In the genomic region with DNA sequence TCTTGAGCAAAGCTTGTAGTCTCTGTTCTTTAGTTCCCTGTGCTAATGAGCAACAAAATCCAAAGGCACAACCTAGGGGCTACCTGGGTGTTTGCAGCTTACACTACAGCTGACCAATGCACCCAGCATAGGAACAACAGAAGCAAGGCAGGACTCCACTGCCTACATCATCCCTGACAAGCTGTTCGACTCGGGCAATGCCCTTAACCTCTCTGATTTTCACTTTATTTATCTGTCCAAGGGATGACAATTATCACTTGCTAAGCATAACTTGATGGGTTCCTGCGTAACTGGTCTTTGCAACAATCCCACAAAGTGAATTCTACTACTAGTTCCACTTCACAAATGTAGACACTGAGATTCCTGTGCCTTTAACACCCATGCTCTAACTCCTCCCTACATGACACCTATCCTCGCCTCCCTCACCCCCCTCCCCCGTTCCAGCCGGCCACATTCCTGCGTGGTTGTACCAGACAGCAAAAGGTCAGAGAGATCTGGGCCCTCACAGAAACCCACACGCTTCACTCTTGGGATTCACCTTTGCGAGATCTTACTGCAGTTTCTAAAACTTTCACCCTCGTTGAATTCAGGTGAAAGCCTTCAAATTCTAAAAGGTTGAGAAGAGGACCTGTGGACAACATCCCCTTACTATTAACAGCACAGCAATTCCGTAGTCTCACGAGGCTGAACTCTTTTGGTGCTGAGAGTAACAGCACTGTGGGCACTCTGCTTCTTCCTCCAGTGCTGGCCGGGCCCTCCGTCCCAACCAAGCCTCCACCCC, we compare ENCODE assay signal across 1 cellular context.
A peak's percentile ranks its signal among the peaks of the same experiment; 100 is the strongest.
TF ChIP-seq lines count a peak whose summit lies in the region.

No MANE protein-coding gene starts in this region.

TF ChIP-seq in K562, 482 proteins besides CTCF, POLR2A, EP300 and RAD21 (continued from another document and continues in another):
- TF ChIP-seq, protein P1, sequence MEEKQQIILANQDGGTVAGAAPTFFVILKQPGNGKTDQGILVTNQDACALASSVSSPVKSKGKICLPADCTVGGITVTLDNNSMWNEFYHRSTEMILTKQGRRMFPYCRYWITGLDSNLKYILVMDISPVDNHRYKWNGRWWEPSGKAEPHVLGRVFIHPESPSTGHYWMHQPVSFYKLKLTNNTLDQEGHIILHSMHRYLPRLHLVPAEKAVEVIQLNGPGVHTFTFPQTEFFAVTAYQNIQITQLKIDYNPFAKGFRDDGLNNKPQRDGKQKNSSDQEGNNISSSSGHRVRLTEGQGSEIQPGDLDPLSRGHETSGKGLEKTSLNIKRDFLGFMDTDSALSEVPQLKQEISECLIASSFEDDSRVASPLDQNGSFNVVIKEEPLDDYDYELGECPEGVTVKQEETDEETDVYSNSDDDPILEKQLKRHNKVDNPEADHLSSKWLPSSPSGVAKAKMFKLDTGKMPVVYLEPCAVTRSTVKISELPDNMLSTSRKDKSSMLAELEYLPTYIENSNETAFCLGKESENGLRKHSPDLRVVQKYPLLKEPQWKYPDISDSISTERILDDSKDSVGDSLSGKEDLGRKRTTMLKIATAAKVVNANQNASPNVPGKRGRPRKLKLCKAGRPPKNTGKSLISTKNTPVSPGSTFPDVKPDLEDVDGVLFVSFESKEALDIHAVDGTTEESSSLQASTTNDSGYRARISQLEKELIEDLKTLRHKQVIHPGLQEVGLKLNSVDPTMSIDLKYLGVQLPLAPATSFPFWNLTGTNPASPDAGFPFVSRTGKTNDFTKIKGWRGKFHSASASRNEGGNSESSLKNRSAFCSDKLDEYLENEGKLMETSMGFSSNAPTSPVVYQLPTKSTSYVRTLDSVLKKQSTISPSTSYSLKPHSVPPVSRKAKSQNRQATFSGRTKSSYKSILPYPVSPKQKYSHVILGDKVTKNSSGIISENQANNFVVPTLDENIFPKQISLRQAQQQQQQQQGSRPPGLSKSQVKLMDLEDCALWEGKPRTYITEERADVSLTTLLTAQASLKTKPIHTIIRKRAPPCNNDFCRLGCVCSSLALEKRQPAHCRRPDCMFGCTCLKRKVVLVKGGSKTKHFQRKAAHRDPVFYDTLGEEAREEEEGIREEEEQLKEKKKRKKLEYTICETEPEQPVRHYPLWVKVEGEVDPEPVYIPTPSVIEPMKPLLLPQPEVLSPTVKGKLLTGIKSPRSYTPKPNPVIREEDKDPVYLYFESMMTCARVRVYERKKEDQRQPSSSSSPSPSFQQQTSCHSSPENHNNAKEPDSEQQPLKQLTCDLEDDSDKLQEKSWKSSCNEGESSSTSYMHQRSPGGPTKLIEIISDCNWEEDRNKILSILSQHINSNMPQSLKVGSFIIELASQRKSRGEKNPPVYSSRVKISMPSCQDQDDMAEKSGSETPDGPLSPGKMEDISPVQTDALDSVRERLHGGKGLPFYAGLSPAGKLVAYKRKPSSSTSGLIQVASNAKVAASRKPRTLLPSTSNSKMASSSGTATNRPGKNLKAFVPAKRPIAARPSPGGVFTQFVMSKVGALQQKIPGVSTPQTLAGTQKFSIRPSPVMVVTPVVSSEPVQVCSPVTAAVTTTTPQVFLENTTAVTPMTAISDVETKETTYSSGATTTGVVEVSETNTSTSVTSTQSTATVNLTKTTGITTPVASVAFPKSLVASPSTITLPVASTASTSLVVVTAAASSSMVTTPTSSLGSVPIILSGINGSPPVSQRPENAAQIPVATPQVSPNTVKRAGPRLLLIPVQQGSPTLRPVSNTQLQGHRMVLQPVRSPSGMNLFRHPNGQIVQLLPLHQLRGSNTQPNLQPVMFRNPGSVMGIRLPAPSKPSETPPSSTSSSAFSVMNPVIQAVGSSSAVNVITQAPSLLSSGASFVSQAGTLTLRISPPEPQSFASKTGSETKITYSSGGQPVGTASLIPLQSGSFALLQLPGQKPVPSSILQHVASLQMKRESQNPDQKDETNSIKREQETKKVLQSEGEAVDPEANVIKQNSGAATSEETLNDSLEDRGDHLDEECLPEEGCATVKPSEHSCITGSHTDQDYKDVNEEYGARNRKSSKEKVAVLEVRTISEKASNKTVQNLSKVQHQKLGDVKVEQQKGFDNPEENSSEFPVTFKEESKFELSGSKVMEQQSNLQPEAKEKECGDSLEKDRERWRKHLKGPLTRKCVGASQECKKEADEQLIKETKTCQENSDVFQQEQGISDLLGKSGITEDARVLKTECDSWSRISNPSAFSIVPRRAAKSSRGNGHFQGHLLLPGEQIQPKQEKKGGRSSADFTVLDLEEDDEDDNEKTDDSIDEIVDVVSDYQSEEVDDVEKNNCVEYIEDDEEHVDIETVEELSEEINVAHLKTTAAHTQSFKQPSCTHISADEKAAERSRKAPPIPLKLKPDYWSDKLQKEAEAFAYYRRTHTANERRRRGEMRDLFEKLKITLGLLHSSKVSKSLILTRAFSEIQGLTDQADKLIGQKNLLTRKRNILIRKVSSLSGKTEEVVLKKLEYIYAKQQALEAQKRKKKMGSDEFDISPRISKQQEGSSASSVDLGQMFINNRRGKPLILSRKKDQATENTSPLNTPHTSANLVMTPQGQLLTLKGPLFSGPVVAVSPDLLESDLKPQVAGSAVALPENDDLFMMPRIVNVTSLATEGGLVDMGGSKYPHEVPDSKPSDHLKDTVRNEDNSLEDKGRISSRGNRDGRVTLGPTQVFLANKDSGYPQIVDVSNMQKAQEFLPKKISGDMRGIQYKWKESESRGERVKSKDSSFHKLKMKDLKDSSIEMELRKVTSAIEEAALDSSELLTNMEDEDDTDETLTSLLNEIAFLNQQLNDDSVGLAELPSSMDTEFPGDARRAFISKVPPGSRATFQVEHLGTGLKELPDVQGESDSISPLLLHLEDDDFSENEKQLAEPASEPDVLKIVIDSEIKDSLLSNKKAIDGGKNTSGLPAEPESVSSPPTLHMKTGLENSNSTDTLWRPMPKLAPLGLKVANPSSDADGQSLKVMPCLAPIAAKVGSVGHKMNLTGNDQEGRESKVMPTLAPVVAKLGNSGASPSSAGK (IDR thresholded peaks at IDR 0.05): peak; percentile 35; the same call in 1 of the 2 replicates
- TF ChIP-seq TAF1 (IDR thresholded peaks at IDR 0.05; ENCODE audit: control insufficient read depth, extremely low read depth, insufficient read depth, low read length, severe bottlenecking) (peak; percentile 72), NFATC3 (IDR thresholded peaks at IDR 0.05) (no peak), E2F6 (IDR thresholded peaks at IDR 0.05; ENCODE audit: borderline replicate concordance in 1 of 2, extremely low read depth in 1 of 2, insufficient read depth in 1 of 2, insufficient read length in 1 of 2, low read depth in 1 of 2, low read length in 1 of 2, poor library complexity in 1 of 2, severe bottlenecking in 1 of 2) (peak in 1 of 2 experiments; percentile 37), EGR1 (conservative IDR thresholded peaks at IDR 0.05) (peak; percentile 65), DIDO1 (tag; IDR thresholded peaks at IDR 0.05; ENCODE audit: low read depth) (no peak), RBM25 (IDR thresholded peaks at IDR 0.05; ENCODE audit: low read depth, low read length, severe bottlenecking) (peak; percentile 89), ZKSCAN8 (CRISPR knock-in tag; IDR thresholded peaks at IDR 0.05) (no peak), TEAD1 (CRISPR knock-in tag; IDR thresholded peaks at IDR 0.05) (peak; percentile 46 to 63; a peak in 2 of 4 replicates), SMARCB1 (IDR thresholded peaks at IDR 0.05; ENCODE audit: insufficient read length, low read depth) (no peak), ZFP1 (CRISPR knock-in tag; IDR thresholded peaks at IDR 0.05) (no peak), PRMT5 (CRISPR knock-in tag; IDR thresholded peaks at IDR 0.05) (no peak), ZNF146 (CRISPR knock-in tag; IDR thresholded peaks at IDR 0.05; ENCODE audit: unreplicated experiment) (no peak), SUPT5H (IDR thresholded peaks at IDR 0.05) (peak; percentile 41; the same call in 1 of the 2 replicates), SLC30A9 (CRISPR knock-in tag; IDR thresholded peaks at IDR 0.05) (no peak), MXD1 (CRISPR knock-in tag; IDR thresholded peaks at IDR 0.05; ENCODE audit: borderline replicate concordance, poor library complexity, severe bottlenecking) (no peak), BCL6 (CRISPR knock-in tag; IDR thresholded peaks at IDR 0.05) (no peak), ZNF280A (IDR thresholded peaks at IDR 0.05; ENCODE audit: low read depth, partially characterized antibody) (no peak), BRD9 (IDR thresholded peaks at IDR 0.05; ENCODE audit: low read depth, partially characterized antibody) (peak; percentile 69), ZNF639 (CRISPR knock-in tag; conservative IDR thresholded peaks at IDR 0.05 in 1 of 2, IDR thresholded peaks at IDR 0.05 in 1 of 2) (no peak), HDAC1 (IDR thresholded peaks at IDR 0.05) (peak in 1 of 2 experiments; percentile 43; a peak in 1 of 4 replicates)
- TF ChIP-seq, protein P2, sequence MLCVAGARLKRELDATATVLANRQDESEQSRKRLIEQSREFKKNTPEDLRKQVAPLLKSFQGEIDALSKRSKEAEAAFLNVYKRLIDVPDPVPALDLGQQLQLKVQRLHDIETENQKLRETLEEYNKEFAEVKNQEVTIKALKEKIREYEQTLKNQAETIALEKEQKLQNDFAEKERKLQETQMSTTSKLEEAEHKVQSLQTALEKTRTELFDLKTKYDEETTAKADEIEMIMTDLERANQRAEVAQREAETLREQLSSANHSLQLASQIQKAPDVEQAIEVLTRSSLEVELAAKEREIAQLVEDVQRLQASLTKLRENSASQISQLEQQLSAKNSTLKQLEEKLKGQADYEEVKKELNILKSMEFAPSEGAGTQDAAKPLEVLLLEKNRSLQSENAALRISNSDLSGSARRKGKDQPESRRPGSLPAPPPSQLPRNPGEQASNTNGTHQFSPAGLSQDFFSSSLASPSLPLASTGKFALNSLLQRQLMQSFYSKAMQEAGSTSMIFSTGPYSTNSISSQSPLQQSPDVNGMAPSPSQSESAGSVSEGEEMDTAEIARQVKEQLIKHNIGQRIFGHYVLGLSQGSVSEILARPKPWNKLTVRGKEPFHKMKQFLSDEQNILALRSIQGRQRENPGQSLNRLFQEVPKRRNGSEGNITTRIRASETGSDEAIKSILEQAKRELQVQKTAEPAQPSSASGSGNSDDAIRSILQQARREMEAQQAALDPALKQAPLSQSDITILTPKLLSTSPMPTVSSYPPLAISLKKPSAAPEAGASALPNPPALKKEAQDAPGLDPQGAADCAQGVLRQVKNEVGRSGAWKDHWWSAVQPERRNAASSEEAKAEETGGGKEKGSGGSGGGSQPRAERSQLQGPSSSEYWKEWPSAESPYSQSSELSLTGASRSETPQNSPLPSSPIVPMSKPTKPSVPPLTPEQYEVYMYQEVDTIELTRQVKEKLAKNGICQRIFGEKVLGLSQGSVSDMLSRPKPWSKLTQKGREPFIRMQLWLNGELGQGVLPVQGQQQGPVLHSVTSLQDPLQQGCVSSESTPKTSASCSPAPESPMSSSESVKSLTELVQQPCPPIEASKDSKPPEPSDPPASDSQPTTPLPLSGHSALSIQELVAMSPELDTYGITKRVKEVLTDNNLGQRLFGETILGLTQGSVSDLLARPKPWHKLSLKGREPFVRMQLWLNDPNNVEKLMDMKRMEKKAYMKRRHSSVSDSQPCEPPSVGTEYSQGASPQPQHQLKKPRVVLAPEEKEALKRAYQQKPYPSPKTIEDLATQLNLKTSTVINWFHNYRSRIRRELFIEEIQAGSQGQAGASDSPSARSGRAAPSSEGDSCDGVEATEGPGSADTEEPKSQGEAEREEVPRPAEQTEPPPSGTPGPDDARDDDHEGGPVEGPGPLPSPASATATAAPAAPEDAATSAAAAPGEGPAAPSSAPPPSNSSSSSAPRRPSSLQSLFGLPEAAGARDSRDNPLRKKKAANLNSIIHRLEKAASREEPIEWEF (CRISPR knock-in tag; IDR thresholded peaks at IDR 0.05): no peak
- TF ChIP-seq, protein P3, sequence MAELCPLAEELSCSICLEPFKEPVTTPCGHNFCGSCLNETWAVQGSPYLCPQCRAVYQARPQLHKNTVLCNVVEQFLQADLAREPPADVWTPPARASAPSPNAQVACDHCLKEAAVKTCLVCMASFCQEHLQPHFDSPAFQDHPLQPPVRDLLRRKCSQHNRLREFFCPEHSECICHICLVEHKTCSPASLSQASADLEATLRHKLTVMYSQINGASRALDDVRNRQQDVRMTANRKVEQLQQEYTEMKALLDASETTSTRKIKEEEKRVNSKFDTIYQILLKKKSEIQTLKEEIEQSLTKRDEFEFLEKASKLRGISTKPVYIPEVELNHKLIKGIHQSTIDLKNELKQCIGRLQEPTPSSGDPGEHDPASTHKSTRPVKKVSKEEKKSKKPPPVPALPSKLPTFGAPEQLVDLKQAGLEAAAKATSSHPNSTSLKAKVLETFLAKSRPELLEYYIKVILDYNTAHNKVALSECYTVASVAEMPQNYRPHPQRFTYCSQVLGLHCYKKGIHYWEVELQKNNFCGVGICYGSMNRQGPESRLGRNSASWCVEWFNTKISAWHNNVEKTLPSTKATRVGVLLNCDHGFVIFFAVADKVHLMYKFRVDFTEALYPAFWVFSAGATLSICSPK (IDR thresholded peaks at IDR 0.05; ENCODE audit: borderline replicate concordance): no peak
- TF ChIP-seq, protein P4, sequence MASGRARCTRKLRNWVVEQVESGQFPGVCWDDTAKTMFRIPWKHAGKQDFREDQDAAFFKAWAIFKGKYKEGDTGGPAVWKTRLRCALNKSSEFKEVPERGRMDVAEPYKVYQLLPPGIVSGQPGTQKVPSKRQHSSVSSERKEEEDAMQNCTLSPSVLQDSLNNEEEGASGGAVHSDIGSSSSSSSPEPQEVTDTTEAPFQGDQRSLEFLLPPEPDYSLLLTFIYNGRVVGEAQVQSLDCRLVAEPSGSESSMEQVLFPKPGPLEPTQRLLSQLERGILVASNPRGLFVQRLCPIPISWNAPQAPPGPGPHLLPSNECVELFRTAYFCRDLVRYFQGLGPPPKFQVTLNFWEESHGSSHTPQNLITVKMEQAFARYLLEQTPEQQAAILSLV (tag; IDR thresholded peaks at IDR 0.05): no peak
